ENCODE assay signal across 1 cellular context in genomic region chr2:68643874-68644485, GRCh38.
TF ChIP-seq lines count a peak whose summit lies in the region.

No MANE protein-coding gene starts in this region.

TF ChIP-seq in K562, 482 proteins besides CTCF, POLR2A, EP300 and RAD21 (continued from another document):
- 0 out of 2 replicates have a peak, but pooled peaks have one; percentile 17 for TF ChIP-seq DEAF1 (CRISPR knock-in tag; IDR thresholded peaks at IDR 0.05)
